9 cellular contexts compared by ENCODE assay signal in genomic region chr2:238097988-238098853, GRCh38. TPM values are rescaled to one million over a fixed set of nuclear protein-coding genes. Genes with fewer than 3 reads are reported as not detected.
A peak's percentile ranks its signal among the peaks of the same experiment; 100 is the strongest.
DNase-seq lines count a peak whose midpoint lies in the region; ATAC-seq, FAIRE-seq and TF ChIP-seq lines count a peak whose summit lies in the region.
"Had no signal": no experiment of that assay in that cellular context is flagged by ENCODE, and none has a peak within 500 bp of the region (broad histone marks: within the 10 kb centered on the region; RNA-seq: fewer than 3 reads in every experiment).

No MANE protein-coding gene starts in this region.

- peak overlapping the region; percentile 3 for H3K4me3 ChIP-seq in SU-DHL-6 (ENCODE audit: insufficient read depth, low read length, poor library complexity, severe bottlenecking)
- no peak overlapping the region for H3K4me3 ChIP-seq in fibroblast of pulmonary artery (replicated peaks; ENCODE audit: low read depth, low read length)
- no peak overlapping the region for H3K4me3 ChIP-seq in pancreas

- H3K79me2 ChIP-seq in SU-DHL-6 (ENCODE audit: insufficient read depth, low read length): no peaks in the 10 kb centered on the region

- FAIRE-seq in pancreas (lab: Jason Lieb, UNC): no peak

- intact Hi-C loops in pancreas (cut with DNase I): no loop called here

- H3K4me1 ChIP-seq in pancreas: peaks cover 0 to 5% (median 5%) of the 10 kb centered on the region in 3 donors

- DNase-seq in COLO829 (ENCODE audit: low spot score) (peak; percentile 94), fibroblast of pulmonary artery (ENCODE audit: low read depth) (peak; percentile 19), pancreas (peak in 5 of 6 donors; percentile 45 to 82 (median 65)), NCI-H524 treated with DMSO at 0.1 percent for 48 hours (lab: John Stamatoyannopoulos, UW) (no peak), cerebellar nuclear complex (lab: John Stamatoyannopoulos, UW) (no peak)

- H3K27me3 ChIP-seq in SU-DHL-6 (ENCODE audit: low read length) (no peaks in the 10 kb centered on the region), pancreas (no peaks in the 10 kb centered on the region)

- no peaks in the 10 kb centered on the region for H3K9me2 ChIP-seq in SU-DHL-6 (replicated peaks; ENCODE audit: insufficient read depth, low read length)

- ATAC-seq in HG03432 (IDR thresholded peaks at IDR 0.05; ENCODE audit: unreplicated experiment) (peak; percentile 77), pancreas (peak in 3 of 4 donors; percentile 72 to 77 (median 76))

- no peaks in the 10 kb centered on the region for H3K36me3 ChIP-seq in SU-DHL-6 (ENCODE audit: low read length)
- no peaks in the 10 kb centered on the region for H3K36me3 ChIP-seq in pancreas

- no peak for TF ChIP-seq CTCF in SU-DHL-6 (IDR thresholded peaks at IDR 0.05; ENCODE audit: insufficient read depth, low read length, poor library complexity, severe bottlenecking)
- no peak for TF ChIP-seq CTCF in fibroblast of pulmonary artery (IDR thresholded peaks at IDR 0.05; ENCODE audit: low read length, missing control alignments)
- TF ChIP-seq CTCF in pancreas (IDR thresholded peaks at IDR 0.05): no peak

- H3K9ac ChIP-seq in SU-DHL-6 (ENCODE audit: low read length): no peak overlapping the region

- 0 out of 2 replicates have a peak, but pooled peaks cover 5% of the 10 kb centered on the region for H3F3A ChIP-seq in SU-DHL-6 (ENCODE audit: insufficient read depth)

- H3K27ac ChIP-seq in SU-DHL-6 (ENCODE audit: low read depth, low read length) (no peak overlapping the region), pancreas (peak overlapping the region in 1 of 4 donors; percentile 39)

- peak overlapping the region; percentile 32 for H3K4me2 ChIP-seq in SU-DHL-6 (ENCODE audit: low read depth, low read length, poor library complexity, severe bottlenecking)

- 80 to 81% methylated on average over 35 to 37 of the region's 37 CpGs for WGBS in pancreas, 2 donors

- no peaks in the 10 kb centered on the region for H3K9me3 ChIP-seq in SU-DHL-6 (ENCODE audit: insufficient read depth, low read length)
- H3K9me3 ChIP-seq in pancreas: no peaks in the 10 kb centered on the region

- no peak overlapping the region for H2AFZ ChIP-seq in SU-DHL-6 (ENCODE audit: low read depth, low read length, severe bottlenecking)

- peak; percentile 31 for TF ChIP-seq POLR2A in GM18951 (IDR thresholded peaks at IDR 0.05; ENCODE audit: extremely low read depth, insufficient read depth, insufficient read length)

- in situ Hi-C loops in GM18951 (cut with MboI; ENCODE audit: low sequenced_read_pairs, unreplicated experiment): no loop called here

- H4K20me1 ChIP-seq in SU-DHL-6 (ENCODE audit: low read depth, low read length): no peaks in the 10 kb centered on the region

RNA-seq across cellular contexts. Expression of gene ESPNL, which starts 1.9 kb away (rescaled TPM):
- total RNA-seq in pancreas: under 1 TPM in 5 of 6 donors, not detected in 1; 0.05 to 0.72 (median 0.12) TPM
- polyA plus RNA-seq in pancreas: under 1 TPM; 0.38 to 0.42 TPM

RNA-seq across cellular contexts. Expression of gene SCLY, which starts 37.4 kb away (rescaled TPM):
- total RNA-seq in pancreas: 10 to 100 TPM; 16.7 to 33.5 (median 29.0) TPM
- polyA plus RNA-seq in pancreas: 10 to 100 TPM; 13.8 to 17.1 TPM

RNA-seq across cellular contexts. Expression of gene KLHL30, which starts 40.2 kb away (rescaled TPM):
- under 1 TPM in 4 of 6 donors, not detected in 2; 0.03 to 0.14 (median 0.11) TPM for total RNA-seq in pancreas
- polyA plus RNA-seq in pancreas: under 1 TPM; 0.08 to 0.12 TPM
- total RNA-seq: T-helper 1 cell treated with Interleukin-12 subunit alpha and Interleukin-12 subunit beta and Interleukin-4 antibody, amounts not matched to agents 30 ng/mL and 1 ng/mL, for 36 hours had no signal

Comparison
In these comparisons a context has a peak if more than half of its experiments do, and no peak if none do; other contexts are left out.
1. DNase-seq: peak in COLO829 (single experiment), fibroblast of pulmonary artery (single experiment) and pancreas (5 of 6); none in NCI-H524 treated with DMSO at 0.1 percent for 48 hours (single experiment) and cerebellar nuclear complex (0 of 2).